Comparison of ENCODE assay signal across 8 cellular contexts in the genomic region with DNA sequence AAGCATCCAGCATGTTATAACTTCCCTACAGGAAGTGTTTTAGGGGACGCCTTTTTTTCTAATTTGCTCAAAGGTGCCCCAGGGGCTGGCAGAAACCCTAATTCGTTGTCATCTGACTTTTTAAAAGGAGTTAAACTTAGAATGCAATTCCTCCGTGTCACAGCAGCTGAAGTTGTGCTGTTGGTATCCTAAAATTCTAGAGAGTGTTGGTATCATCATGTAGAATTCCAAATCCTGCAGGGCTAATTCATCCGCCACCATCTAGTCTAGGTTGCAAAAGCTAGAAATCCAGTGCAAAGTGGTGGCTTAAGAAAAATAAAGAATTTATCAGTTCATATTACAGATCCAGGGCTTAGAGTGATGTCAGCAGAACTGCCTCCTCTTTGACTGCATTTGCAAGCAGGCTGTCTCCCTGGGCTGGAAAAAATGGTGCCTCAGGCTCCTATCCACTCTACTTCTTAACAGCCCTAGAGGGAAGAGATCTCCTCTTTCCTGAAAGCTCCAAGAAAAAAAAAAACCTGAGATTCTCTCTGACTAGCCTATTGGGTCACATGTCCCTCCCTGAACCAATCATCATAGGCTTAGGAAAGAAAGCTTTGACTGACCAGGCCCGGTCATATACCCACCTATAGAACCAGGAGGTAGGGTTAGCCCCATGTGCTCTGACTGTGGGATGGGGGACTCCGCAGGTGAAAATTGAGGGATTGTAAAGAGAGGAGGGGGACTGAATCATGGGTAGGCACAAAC.
DNase-seq lines count a peak whose midpoint lies in the region; ATAC-seq and TF ChIP-seq lines count a peak whose summit lies in the region.

No MANE protein-coding gene starts in this region.

- no peaks in the 10 kb centered on the region for H3K36me3 Mint-ChIP-seq in T-helper 1 cell treated with Interleukin-12 subunit alpha and Interleukin-12 subunit beta and Interleukin-4 antibody, amounts not matched to agents 30 μg/mL and 1 μg/mL, for 36 hours (ENCODE audit: low read depth)
- no peaks in the 10 kb centered on the region for H3K36me3 Mint-ChIP-seq in dendritic cell treated with granulocyte-macrophage colony-stimulating factor and Interleukin-4, amounts not matched to agents 40 ng/mL and 50 ng/mL, for 4 days (ENCODE audit: low read depth)

- H3K9me3 Mint-ChIP-seq in T-helper 1 cell treated with Interleukin-12 subunit alpha and Interleukin-12 subunit beta and Interleukin-4 antibody, amounts not matched to agents 30 μg/mL and 1 μg/mL, for 36 hours: no peaks in the 10 kb centered on the region
- no peaks in the 10 kb centered on the region for H3K9me3 Mint-ChIP-seq in dendritic cell treated with granulocyte-macrophage colony-stimulating factor and Interleukin-4, amounts not matched to agents 40 ng/mL and 50 ng/mL, for 4 days

- WGBS in aorta, 2 donors: 37 to 39% methylated on average over 6 of the region's 6 CpGs
- 42 to 49% (median 44%) methylated on average over 6 of the region's 6 CpGs for WGBS in spleen, 5 donors

- H3K4me3 ChIP-seq in gastrocnemius medialis: no peak overlapping the region
- no peak overlapping the region for H3K4me3 ChIP-seq in aorta (ENCODE audit: low read length in 2 of 2)
- H3K4me3 ChIP-seq in spleen: peak overlapping the region in 2 of 8 donors; percentile 34 to 52

- H3K4me1 ChIP-seq in gastrocnemius medialis (peaks cover 8 to 9% of the 10 kb centered on the region in 2 donors), aorta (ENCODE audit: control insufficient read depth in 1 of 2, insufficient read depth in 2 of 2, low read length in 2 of 2) (no peaks in the 10 kb centered on the region), spleen (peaks cover 9 to 26% (median 19%) of the 10 kb centered on the region in 6 donors)

- peaks cover 24% of the 10 kb centered on the region for H3K4me1 Mint-ChIP-seq in T-helper 1 cell treated with Interleukin-12 subunit alpha and Interleukin-12 subunit beta and Interleukin-4 antibody, amounts not matched to agents 30 μg/mL and 1 μg/mL, for 36 hours (ENCODE audit: low read depth)
- H3K4me1 Mint-ChIP-seq in dendritic cell treated with granulocyte-macrophage colony-stimulating factor and Interleukin-4, amounts not matched to agents 40 ng/mL and 50 ng/mL, for 4 days (ENCODE audit: low read depth): peaks cover 29% of the 10 kb centered on the region

- no peaks in the 10 kb centered on the region for H3K27me3 ChIP-seq in gastrocnemius medialis
- no peaks in the 10 kb centered on the region for H3K27me3 ChIP-seq in aorta (ENCODE audit: control insufficient read depth in 1 of 2, insufficient read depth in 2 of 2, low read length in 1 of 2)
- H3K27me3 ChIP-seq in spleen (replicated peaks in 1 of 7): no peaks in the 10 kb centered on the region

- ATAC-seq in gastrocnemius medialis: no peak
- ATAC-seq in aorta (ENCODE audit: low FRiP score): no peak

- H3K36me3 ChIP-seq in gastrocnemius medialis: peaks cover 0 to 64% of the 10 kb centered on the region in 2 donors
- H3K36me3 ChIP-seq in aorta (ENCODE audit: control insufficient read depth in 1 of 2, insufficient read depth in 2 of 2, low read length in 1 of 2): no peaks in the 10 kb centered on the region
- H3K36me3 ChIP-seq in spleen: no peaks in the 10 kb centered on the region

- in situ Hi-C loops in gastrocnemius medialis (cut with MboI; ENCODE audit: low sequenced_read_pairs in 4 of 4): no loop called here

- TF ChIP-seq CTCF in gastrocnemius medialis (IDR thresholded peaks at IDR 0.05 in 4 of 5, conservative IDR thresholded peaks at IDR 0.05 in 1 of 5) (peak in 3 of 5 experiments; percentile 20 to 31 (median 21)), spleen (IDR thresholded peaks at IDR 0.05 in 8 of 11, conservative IDR thresholded peaks at IDR 0.05 in 3 of 11) (no peak)

- H3K9me3 ChIP-seq in gastrocnemius medialis: no peaks in the 10 kb centered on the region
- no peaks in the 10 kb centered on the region for H3K9me3 ChIP-seq in aorta (ENCODE audit: control insufficient read depth, low read length)
- H3K9me3 ChIP-seq in spleen: no peaks in the 10 kb centered on the region

- no peaks in the 10 kb centered on the region for H3K27me3 Mint-ChIP-seq in T-helper 1 cell treated with Interleukin-12 subunit alpha and Interleukin-12 subunit beta and Interleukin-4 antibody, amounts not matched to agents 30 μg/mL and 1 μg/mL, for 36 hours (ENCODE audit: low read depth)
- H3K27me3 Mint-ChIP-seq in dendritic cell treated with granulocyte-macrophage colony-stimulating factor and Interleukin-4, amounts not matched to agents 40 ng/mL and 50 ng/mL, for 4 days: peaks cover 12% of the 10 kb centered on the region

- TF ChIP-seq POLR2A in gastrocnemius medialis (IDR thresholded peaks at IDR 0.05) (no peak), spleen (IDR thresholded peaks at IDR 0.05) (no peak)

- intact Hi-C loops in dendritic cell treated with granulocyte-macrophage colony-stimulating factor and Interleukin-4, amounts not matched to agents 40 ng/mL and 50 ng/mL, for 4 days (cut with micrococcal nuclease): loop anchor here (1.0 to 10.0 kb wide), 2 partner anchors 90 to 390 kb away; partner anchors contain the start of genes MRPS12 and SARS2
- intact Hi-C loops in gastrocnemius medialis (cut with DNase I; ENCODE audit: low total_unique reads) (loop anchor here (10.0 kb wide), 1 partner anchor 50 kb away; no protein-coding TSS in a partner anchor), aorta (cut with DNase I) (loop anchor here (1.0 to 10.0 kb wide), 3 partner anchors 330 to 390 kb away; partner anchors contain the start of genes MRPS12 (in 2 of the 2), SARS2 (in 2 of the 2) and RINL (in 1 of the 2)), spleen (cut with DNase I; ENCODE audit: low total_unique reads) (loop anchor here (5.0 kb wide), 1 partner anchor 88 kb away; no protein-coding TSS in a partner anchor)

- DNase-seq in T-helper 1 cell (no peak), NCI-H2171 treated with DMSO at 0.1 percent for 48 hours (lab: John Stamatoyannopoulos, UW) (peak; percentile 61), gastrocnemius medialis (no peak), aorta (no peak), NCI-H1105 treated with DMSO at 0.1 percent for 48 hours (lab: John Stamatoyannopoulos, UW) (no peak), spleen (no peak)

- peak overlapping the region; percentile 56 to 77 (median 60) for H3K27ac ChIP-seq in gastrocnemius medialis
- no peak overlapping the region for H3K27ac ChIP-seq in aorta (ENCODE audit: low read depth in 1 of 2, low read length in 2 of 2)
- peak overlapping the region in 4 of 8 donors; percentile 20 to 48 (median 34) for H3K27ac ChIP-seq in spleen

- peak overlapping the region; percentile 27 for H3K27ac Mint-ChIP-seq in T-helper 1 cell treated with Interleukin-12 subunit alpha and Interleukin-12 subunit beta and Interleukin-4 antibody, amounts not matched to agents 30 μg/mL and 1 μg/mL, for 36 hours
- peak overlapping the region; percentile 29 for H3K27ac Mint-ChIP-seq in dendritic cell treated with granulocyte-macrophage colony-stimulating factor and Interleukin-4, amounts not matched to agents 40 ng/mL and 50 ng/mL, for 4 days

- peak overlapping the region; percentile 66 for H3K4me3 Mint-ChIP-seq in T-helper 1 cell treated with Interleukin-12 subunit alpha and Interleukin-12 subunit beta and Interleukin-4 antibody, amounts not matched to agents 30 μg/mL and 1 μg/mL, for 36 hours
- H3K4me3 Mint-ChIP-seq in dendritic cell treated with granulocyte-macrophage colony-stimulating factor and Interleukin-4, amounts not matched to agents 40 ng/mL and 50 ng/mL, for 4 days: peak overlapping the region; percentile 62

Comparison
In these comparisons a context has a peak if more than half of its experiments do, and no peak if none do; other contexts are left out.
1. H3K27ac ChIP-seq: peak in gastrocnemius medialis (4 of 4); none in aorta (0 of 2).
2. CTCF ChIP-seq: peak in gastrocnemius medialis (3 of 5); none in spleen (0 of 11).